Comparison of ENCODE assay signal across 1 cellular context in the genomic region with DNA sequence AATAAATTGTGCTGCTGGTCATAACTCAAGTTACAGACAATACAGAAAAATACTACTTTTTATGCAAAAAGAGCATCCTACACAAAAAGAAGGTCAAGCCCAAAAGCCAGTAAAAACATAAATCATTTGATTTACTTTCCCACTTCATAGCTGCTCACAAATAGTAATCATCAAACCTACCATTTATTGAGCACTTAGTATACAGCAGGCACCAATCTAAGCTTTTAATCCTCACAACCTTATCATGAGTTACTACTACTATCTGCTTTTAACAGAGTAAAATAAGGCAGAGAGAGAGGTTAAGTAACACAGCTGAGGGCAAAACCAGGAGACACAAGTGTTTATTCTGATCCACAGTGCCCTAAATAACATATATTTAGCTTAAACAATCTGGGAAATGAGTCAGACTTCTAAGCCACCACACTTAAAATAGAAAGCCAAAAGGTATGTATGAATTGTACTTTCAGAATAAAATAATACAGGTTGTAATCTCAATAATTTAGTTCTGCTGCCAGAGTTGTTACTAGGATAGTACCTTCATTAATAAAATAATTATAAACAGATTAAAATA.
TF ChIP-seq lines count a peak whose summit lies in the region.

No MANE protein-coding gene starts in this region.

TF ChIP-seq in K562, 482 proteins besides CTCF, POLR2A, EP300 and RAD21:
- peak in 1 of 2 experiments; percentile 29; a peak in 1 of 3 replicates for TF ChIP-seq CBX3 (IDR thresholded peaks at IDR 0.05; ENCODE audit: borderline replicate concordance in 1 of 2, low read length in 2 of 2)
- peak; percentile 98 for TF ChIP-seq ZKSCAN8 (CRISPR knock-in tag; IDR thresholded peaks at IDR 0.05)
- TF ChIP-seq JUND (IDR thresholded peaks at IDR 0.05; ENCODE audit: borderline replicate concordance, low read depth, low read length): no peak
- no peak for TF ChIP-seq JUND (tag; IDR thresholded peaks at IDR 0.05; ENCODE audit: borderline replicate concordance, low read depth, low read length)
- TF ChIP-seq SMARCA5 (IDR thresholded peaks at IDR 0.05): peak; percentile 44; the same call in 1 of the 2 replicates
- TF ChIP-seq BRCA1 (IDR thresholded peaks at IDR 0.05): no peak
- TF ChIP-seq BRCA1 (CRISPR knock-in tag; IDR thresholded peaks at IDR 0.05): no peak
- TF ChIP-seq PHF8 (IDR thresholded peaks at IDR 0.05; ENCODE audit: borderline replicate concordance, low read length): no peak
- no peak for TF ChIP-seq ZNF354B (CRISPR knock-in tag; IDR thresholded peaks at IDR 0.05)
- TF ChIP-seq KDM1A (IDR thresholded peaks at IDR 0.05): peak; percentile 19 to 67; a peak in 3 of 4 replicates
- no peak for TF ChIP-seq TAF1 (IDR thresholded peaks at IDR 0.05; ENCODE audit: control insufficient read depth, extremely low read depth, insufficient read depth, low read length, severe bottlenecking)
- 0 out of 2 replicates have a peak, but pooled peaks have one; percentile 16 for TF ChIP-seq FOSL1 (tag; conservative IDR thresholded peaks at IDR 0.05)
- TF ChIP-seq, protein P1, sequence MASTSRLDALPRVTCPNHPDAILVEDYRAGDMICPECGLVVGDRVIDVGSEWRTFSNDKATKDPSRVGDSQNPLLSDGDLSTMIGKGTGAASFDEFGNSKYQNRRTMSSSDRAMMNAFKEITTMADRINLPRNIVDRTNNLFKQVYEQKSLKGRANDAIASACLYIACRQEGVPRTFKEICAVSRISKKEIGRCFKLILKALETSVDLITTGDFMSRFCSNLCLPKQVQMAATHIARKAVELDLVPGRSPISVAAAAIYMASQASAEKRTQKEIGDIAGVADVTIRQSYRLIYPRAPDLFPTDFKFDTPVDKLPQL (IDR thresholded peaks at IDR 0.05; ENCODE audit: extremely low read depth, insufficient read length): no peak
- TF ChIP-seq PTTG1 (tag; IDR thresholded peaks at IDR 0.05; ENCODE audit: low read depth): 0 out of 2 replicates have a peak, but pooled peaks have one; percentile 10
- TF ChIP-seq BCOR (IDR thresholded peaks at IDR 0.05): peak; percentile 73
- 0 out of 2 replicates have a peak, but pooled peaks have one; percentile 49 for TF ChIP-seq ZNF589 (CRISPR knock-in tag; IDR thresholded peaks at IDR 0.05; ENCODE audit: low read depth)
- peak; percentile 98 for TF ChIP-seq ZNF3 (CRISPR knock-in tag; IDR thresholded peaks at IDR 0.05)
- no peak for TF ChIP-seq TOE1 (IDR thresholded peaks at IDR 0.05; ENCODE audit: borderline replicate concordance)
- no peak for TF ChIP-seq TOE1 (CRISPR knock-in tag; IDR thresholded peaks at IDR 0.05; ENCODE audit: borderline replicate concordance, low read depth)
- TF ChIP-seq RAD51 (IDR thresholded peaks at IDR 0.05; ENCODE audit: borderline replicate concordance, low read depth): no peak
- peak; percentile 42 for TF ChIP-seq RBM25 (IDR thresholded peaks at IDR 0.05; ENCODE audit: low read depth, low read length, severe bottlenecking)
- TF ChIP-seq, protein P2, sequence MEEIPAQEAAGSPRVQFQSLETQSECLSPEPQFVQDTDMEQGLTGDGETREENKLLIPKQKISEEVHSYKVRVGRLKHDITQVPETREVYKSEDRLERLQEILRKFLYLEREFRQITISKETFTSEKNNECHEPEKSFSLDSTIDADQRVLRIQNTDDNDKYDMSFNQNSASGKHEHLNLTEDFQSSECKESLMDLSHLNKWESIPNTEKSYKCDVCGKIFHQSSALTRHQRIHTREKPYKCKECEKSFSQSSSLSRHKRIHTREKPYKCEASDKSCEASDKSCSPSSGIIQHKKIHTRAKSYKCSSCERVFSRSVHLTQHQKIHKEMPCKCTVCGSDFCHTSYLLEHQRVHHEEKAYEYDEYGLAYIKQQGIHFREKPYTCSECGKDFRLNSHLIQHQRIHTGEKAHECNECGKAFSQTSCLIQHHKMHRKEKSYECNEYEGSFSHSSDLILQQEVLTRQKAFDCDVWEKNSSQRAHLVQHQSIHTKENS (CRISPR knock-in tag; IDR thresholded peaks at IDR 0.05): no peak
- no peak for TF ChIP-seq PHF21A (IDR thresholded peaks at IDR 0.05; ENCODE audit: borderline replicate concordance, low read depth)
